In the genomic region with DNA sequence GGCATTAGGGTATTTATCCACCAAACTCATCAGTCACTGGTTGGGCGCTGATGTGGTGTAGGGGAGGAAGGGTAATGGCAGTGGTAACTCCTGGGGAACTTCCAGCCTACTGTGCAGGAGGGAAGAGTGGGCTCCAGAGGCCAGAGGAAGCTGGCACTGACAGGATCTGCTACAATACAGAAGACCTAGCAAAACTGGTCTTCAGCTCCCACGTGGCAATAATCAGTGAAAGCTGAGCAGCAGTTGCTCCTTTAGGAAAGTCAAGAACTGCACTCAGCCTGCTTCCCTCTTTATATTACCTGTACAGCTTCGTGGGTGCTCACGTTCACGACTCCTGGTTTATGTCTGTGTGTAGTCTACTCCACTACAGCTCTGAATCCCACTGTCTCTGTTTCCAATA, we compare ENCODE assay signal across 18 cellular contexts. TPM values are rescaled to one million over a fixed set of nuclear protein-coding genes. Genes with fewer than 3 reads are reported as not detected.
DNase-seq lines count a peak whose midpoint lies in the region; ATAC-seq, FAIRE-seq and TF ChIP-seq lines count a peak whose summit lies in the region.
"Had no signal": no experiment of that assay in that cellular context is flagged by ENCODE, and none has a peak within 500 bp of the region (broad histone marks: within the 10 kb centered on the region; RNA-seq: fewer than 3 reads in every experiment).

No MANE protein-coding gene starts in this region.

- no peaks in the 10 kb centered on the region for H4K20me1 ChIP-seq in astrocyte (ENCODE audit: insufficient read depth, low read length)

- H2AFZ ChIP-seq in astrocyte (ENCODE audit: low read depth, low read length): no peak overlapping the region

- WGBS in A549 (ENCODE audit: missing lambda C conversion rate): 79% methylated on average over 5 of the region's 5 CpGs

- H3K36me3 ChIP-seq in astrocyte (ENCODE audit: insufficient read depth, low read length) (no peaks in the 10 kb centered on the region), lower lobe of right lung (no peaks in the 10 kb centered on the region)

- DNase-seq in A549 (ENCODE audit: low read depth in 1 of 2, low spot score in 1 of 2) (no peak), astrocyte (ENCODE audit: low read depth) (no peak), NCI-H69 (lab: John Stamatoyannopoulos, UW) (no peak), NCI-H446 (lab: John Stamatoyannopoulos, UW) (no peak), lower lobe of right lung (no peak)
- DNase-seq in stimulated activated CD8-positive, alpha-beta memory T cell treated with anti-CD3 and anti-CD28 coated beads, Interleukin-4, amount 100 ng/mL, for 48 hours: no peak
- DNase-seq: C1 segment of cervical spinal cord, DMS 273 treated with DMSO at 0.1 percent for 48 hours, HCEC 1CT, NCI-H1417, NCI-H1930, NCI-H510A treated with DMSO at 0.1 percent for 48 hours, SIG-M5 had no signal

- TF ChIP-seq EP300 in A549 (IDR thresholded peaks at IDR 0.05): no peak
- TF ChIP-seq EP300 in Ishikawa (IDR thresholded peaks at IDR 0.05; ENCODE audit: borderline replicate concordance): no peak

- H3K4me1 ChIP-seq in A549 (peaks cover 78% of the 10 kb centered on the region), astrocyte (ENCODE audit: insufficient read depth, low read length) (peaks cover 54% of the 10 kb centered on the region), lower lobe of right lung (peaks cover 25% of the 10 kb centered on the region)

- CTCF ChIA-PET in A549 (lab: Yijun Ruan, JAX): interaction anchor here (0.8 to 26.6 kb wide), 11 partner anchors 7 to 190 kb away, joined by 3 to 936 read pairs (median 15); a partner anchor contains a TSS

- H3K79me2 ChIP-seq in astrocyte (ENCODE audit: insufficient read depth, low read length): no peaks in the 10 kb centered on the region

- H3K4me1 Mint-ChIP-seq in astrocyte (ENCODE audit: low read depth, unreplicated experiment): peaks cover 50% of the 10 kb centered on the region
- peaks cover 27% of the 10 kb centered on the region for H3K4me1 Mint-ChIP-seq in nephron

- TF ChIP-seq POLR2A in A549 (IDR thresholded peaks at IDR 0.05; ENCODE audit: low read length): no peak

- H3K4me2 ChIP-seq in A549: peak overlapping the region; percentile 71; the same call in 2 of the 3 replicates
- H3K4me2 ChIP-seq in astrocyte (ENCODE audit: low read length): no peak overlapping the region

- POLR2A ChIA-PET in A549 (lab: Yijun Ruan, JAX): interaction anchor here (1.1 to 7.9 kb wide), 2 partner anchors 16 to 19 kb away, joined by 10 to 98 read pairs; a partner anchor contains a TSS

- H3K27ac Mint-ChIP-seq in astrocyte (ENCODE audit: unreplicated experiment) (no peak overlapping the region), nephron (peak overlapping the region; percentile 29 to 66 (median 35))

- no peaks in the 10 kb centered on the region for H3K9me3 Mint-ChIP-seq in astrocyte (ENCODE audit: unreplicated experiment)
- no peaks in the 10 kb centered on the region for H3K9me3 Mint-ChIP-seq in nephron

- no peak overlapping the region for H3K9ac ChIP-seq in astrocyte (ENCODE audit: low read length)

- no peak for TF ChIP-seq RAD21 in A549 (conservative IDR thresholded peaks at IDR 0.05 in 1 of 2, IDR thresholded peaks at IDR 0.05 in 1 of 2)
- TF ChIP-seq RAD21 in Ishikawa (IDR thresholded peaks at IDR 0.05; ENCODE audit: low read depth): no peak

- H3K27me3 Mint-ChIP-seq in astrocyte (ENCODE audit: low read depth, unreplicated experiment): no peaks in the 10 kb centered on the region
- H3K27me3 Mint-ChIP-seq in nephron (ENCODE audit: low read depth): peaks cover 8% of the 10 kb centered on the region

- H3K4me3 Mint-ChIP-seq in astrocyte (ENCODE audit: unreplicated experiment) (peak overlapping the region; percentile 46), nephron (no peak overlapping the region)

- H3K27me3 ChIP-seq in astrocyte (ENCODE audit: insufficient read depth, low read length) (peaks cover 2% of the 10 kb centered on the region), lower lobe of right lung (ENCODE audit: low read depth) (no peaks in the 10 kb centered on the region)

- peak overlapping the region; percentile 97 to 98 for H3K27ac ChIP-seq in A549
- H3K27ac ChIP-seq in astrocyte (ENCODE audit: low read depth, low read length): no peak overlapping the region
- H3K27ac ChIP-seq in lower lobe of right lung: no peak overlapping the region
- H3K27ac ChIP-seq: HL-60 had no signal

- TF ChIP-seq CTCF in A549 (IDR thresholded peaks at IDR 0.05) (no peak), astrocyte (IDR thresholded peaks at IDR 0.05; ENCODE audit: insufficient read depth, low read depth, low read length) (no peak), nephron (IDR thresholded peaks at IDR 0.05; ENCODE audit: unreplicated experiment in 3 of 3) (no peak), lower lobe of right lung (IDR thresholded peaks at IDR 0.05) (no peak)

- H3K9me3 ChIP-seq in A549 (no peaks in the 10 kb centered on the region), astrocyte (ENCODE audit: insufficient read depth, low read depth, low read length) (no peaks in the 10 kb centered on the region), lower lobe of right lung (no peaks in the 10 kb centered on the region)

- peaks cover 3% of the 10 kb centered on the region for H3K36me3 Mint-ChIP-seq in astrocyte (ENCODE audit: low read depth, unreplicated experiment)
- no peaks in the 10 kb centered on the region for H3K36me3 Mint-ChIP-seq in nephron (ENCODE audit: low read depth)

- FAIRE-seq in A549 (lab: Jason Lieb, UNC) (no peak), astrocyte (lab: Jason Lieb, UNC) (no peak)
- FAIRE-seq: GM12892, HTR-8/SVneo had no signal

- H3K4me3 ChIP-seq in A549: no peak overlapping the region
- no peak overlapping the region for H3K4me3 ChIP-seq in astrocyte (ENCODE audit: insufficient read depth, low read depth, low read length)
- H3K4me3 ChIP-seq in lower lobe of right lung: no peak overlapping the region

- intact Hi-C loops in lower lobe of right lung (cut with DNase I): no loop called here

- ATAC-seq in A549: no peak
- ATAC-seq in lower lobe of right lung: no peak

TF ChIP-seq in A549, 52 proteins besides CTCF, POLR2A, EP300 and RAD21:
- TF ChIP-seq RARB (CRISPR knock-in tag; IDR thresholded peaks at IDR 0.05): no peak
- no peak for TF ChIP-seq EHMT2 (IDR thresholded peaks at IDR 0.05; ENCODE audit: low read depth)
- TF ChIP-seq, protein P1, sequence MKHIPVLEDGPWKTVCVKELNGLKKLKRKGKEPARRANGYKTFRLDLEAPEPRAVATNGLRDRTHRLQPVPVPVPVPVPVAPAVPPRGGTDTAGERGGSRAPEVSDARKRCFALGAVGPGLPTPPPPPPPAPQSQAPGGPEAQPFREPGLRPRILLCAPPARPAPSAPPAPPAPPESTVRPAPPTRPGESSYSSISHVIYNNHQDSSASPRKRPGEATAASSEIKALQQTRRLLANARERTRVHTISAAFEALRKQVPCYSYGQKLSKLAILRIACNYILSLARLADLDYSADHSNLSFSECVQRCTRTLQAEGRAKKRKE (CRISPR knock-in tag; IDR thresholded peaks at IDR 0.05; ENCODE audit: low read depth): no peak
- TF ChIP-seq RNF2 (IDR thresholded peaks at IDR 0.05; ENCODE audit: borderline replicate concordance, low read depth): no peak
- TF ChIP-seq NR3C1 (IDR thresholded peaks at IDR 0.05): no peak
- no peak for TF ChIP-seq ZFP36 (IDR thresholded peaks at IDR 0.05; ENCODE audit: borderline replicate concordance, partially characterized antibody)
TF ChIP-seq in A549: peak in this region for 0.

TF ChIP-seq in Ishikawa, 13 proteins besides CTCF, POLR2A, EP300 and RAD21 (continues in another document):
- TF ChIP-seq, protein P2, sequence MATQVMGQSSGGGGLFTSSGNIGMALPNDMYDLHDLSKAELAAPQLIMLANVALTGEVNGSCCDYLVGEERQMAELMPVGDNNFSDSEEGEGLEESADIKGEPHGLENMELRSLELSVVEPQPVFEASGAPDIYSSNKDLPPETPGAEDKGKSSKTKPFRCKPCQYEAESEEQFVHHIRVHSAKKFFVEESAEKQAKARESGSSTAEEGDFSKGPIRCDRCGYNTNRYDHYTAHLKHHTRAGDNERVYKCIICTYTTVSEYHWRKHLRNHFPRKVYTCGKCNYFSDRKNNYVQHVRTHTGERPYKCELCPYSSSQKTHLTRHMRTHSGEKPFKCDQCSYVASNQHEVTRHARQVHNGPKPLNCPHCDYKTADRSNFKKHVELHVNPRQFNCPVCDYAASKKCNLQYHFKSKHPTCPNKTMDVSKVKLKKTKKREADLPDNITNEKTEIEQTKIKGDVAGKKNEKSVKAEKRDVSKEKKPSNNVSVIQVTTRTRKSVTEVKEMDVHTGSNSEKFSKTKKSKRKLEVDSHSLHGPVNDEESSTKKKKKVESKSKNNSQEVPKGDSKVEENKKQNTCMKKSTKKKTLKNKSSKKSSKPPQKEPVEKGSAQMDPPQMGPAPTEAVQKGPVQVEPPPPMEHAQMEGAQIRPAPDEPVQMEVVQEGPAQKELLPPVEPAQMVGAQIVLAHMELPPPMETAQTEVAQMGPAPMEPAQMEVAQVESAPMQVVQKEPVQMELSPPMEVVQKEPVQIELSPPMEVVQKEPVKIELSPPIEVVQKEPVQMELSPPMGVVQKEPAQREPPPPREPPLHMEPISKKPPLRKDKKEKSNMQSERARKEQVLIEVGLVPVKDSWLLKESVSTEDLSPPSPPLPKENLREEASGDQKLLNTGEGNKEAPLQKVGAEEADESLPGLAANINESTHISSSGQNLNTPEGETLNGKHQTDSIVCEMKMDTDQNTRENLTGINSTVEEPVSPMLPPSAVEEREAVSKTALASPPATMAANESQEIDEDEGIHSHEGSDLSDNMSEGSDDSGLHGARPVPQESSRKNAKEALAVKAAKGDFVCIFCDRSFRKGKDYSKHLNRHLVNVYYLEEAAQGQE (IDR thresholded peaks at IDR 0.05; ENCODE audit: low read depth): no peak
- TF ChIP-seq ZBTB7A (IDR thresholded peaks at IDR 0.05; ENCODE audit: low read depth): no peak
- TF ChIP-seq, protein P3, sequence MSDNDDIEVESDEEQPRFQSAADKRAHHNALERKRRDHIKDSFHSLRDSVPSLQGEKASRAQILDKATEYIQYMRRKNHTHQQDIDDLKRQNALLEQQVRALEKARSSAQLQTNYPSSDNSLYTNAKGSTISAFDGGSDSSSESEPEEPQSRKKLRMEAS (IDR thresholded peaks at IDR 0.05): peak; percentile 62; the same call in 1 of the 2 replicates

RNA-seq across cellular contexts. Expression of a gene that starts 17.2 kb away (rescaled TPM):
- polyA plus RNA-seq in A549 (2011; rRNA removed) (22.6 and 27.5 TPM in 2 replicates), A549 (2017; fragmentation: RNase III; extraction: RNeasy Plus Mini Kit Qiagen cat#74134 plus additional on column Dnase treatment) (22.8 to 26.6 TPM (median 25.5 TPM) in 3 replicates)
- 30.6 and 33.7 TPM in 2 replicates for polyA plus RNA-seq in A549 (2012; cell fraction: cytosol; rRNA removed)
- polyA plus RNA-seq in A549 (2012; cell fraction: nucleus; rRNA removed): 61.5 and 75.3 TPM in 2 replicates
- 22.9 and 33.4 TPM in 2 replicates for polyA minus RNA-seq in A549 (2011; rRNA and poly(A)+ RNA removed)
- total RNA-seq in astrocyte (16.6 and 19.8 TPM in 2 replicates), lower lobe of right lung (38.4 TPM)

RNA-seq across cellular contexts. Expression of a gene that starts 19.3 kb away (rescaled TPM):
- polyA plus RNA-seq in A549 (2011; rRNA removed) (75.8 and 84.3 TPM in 2 replicates), A549 (2017; fragmentation: RNase III; extraction: RNeasy Plus Mini Kit Qiagen cat#74134 plus additional on column Dnase treatment) (82.6 to 88.3 TPM (median 87.2 TPM) in 3 replicates)
- polyA plus RNA-seq in A549 (2012; cell fraction: cytosol; rRNA removed): 78.1 and 96.1 TPM in 2 replicates
- 128 and 152 TPM in 2 replicates for polyA plus RNA-seq in A549 (2012; cell fraction: nucleus; rRNA removed)
- 47.2 and 50.6 TPM in 2 replicates for polyA minus RNA-seq in A549 (2011; rRNA and poly(A)+ RNA removed)
- total RNA-seq in astrocyte (81.2 and 90.2 TPM in 2 replicates), lower lobe of right lung (29.0 TPM)

Comparison
In these comparisons a context has a peak if more than half of its experiments do, and no peak if none do; other contexts are left out.
1. H3K27ac ChIP-seq: peak in A549 (2 of 2); none in astrocyte (single experiment) and lower lobe of right lung (single experiment).